ENCODE assay signal across 1 cellular context in the genomic region with DNA sequence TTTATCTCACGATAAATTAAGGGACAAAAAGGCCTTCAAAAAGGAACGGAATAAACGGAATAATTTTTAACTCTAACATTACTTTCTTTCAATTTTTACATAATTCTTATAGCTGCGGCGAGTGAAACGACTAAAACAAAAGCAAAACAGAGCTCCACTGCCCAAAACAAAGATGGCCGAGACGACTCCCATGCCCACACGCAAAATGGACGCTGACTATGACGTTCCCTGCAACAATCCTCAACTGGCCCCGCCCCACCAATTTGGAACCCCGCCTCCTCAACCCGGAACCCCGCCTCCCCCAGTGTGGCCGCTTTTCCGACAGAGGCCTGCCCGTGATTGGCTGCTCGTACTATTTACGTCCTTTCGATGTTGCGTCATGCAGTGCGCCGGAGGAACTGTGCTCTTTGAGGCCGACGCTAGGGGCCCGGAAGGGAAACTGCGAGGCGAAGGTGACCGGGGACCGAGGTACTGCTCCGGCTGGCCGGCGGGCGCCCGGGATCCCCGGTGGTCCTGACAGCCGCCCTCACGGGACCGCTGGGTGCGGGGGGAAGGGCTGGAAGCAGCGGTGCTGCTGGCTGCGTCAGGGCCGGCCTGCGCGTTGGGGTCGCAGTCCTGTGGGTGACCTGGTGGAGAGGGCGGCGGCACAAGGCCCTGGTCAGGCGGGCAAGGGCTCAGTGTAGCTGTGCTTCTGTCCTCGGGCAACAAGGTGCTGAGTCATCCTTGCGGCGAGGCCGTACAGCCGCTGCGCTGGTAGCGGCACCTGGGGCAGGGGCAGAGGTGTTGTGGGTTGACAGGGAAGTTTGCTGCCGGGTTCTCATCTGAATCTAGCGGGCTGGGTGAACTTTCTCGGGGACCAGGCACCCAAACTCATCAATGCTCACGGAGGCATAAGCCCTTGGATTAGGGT.
TF ChIP-seq lines count a peak whose summit lies in the region.

A gene with protein sequence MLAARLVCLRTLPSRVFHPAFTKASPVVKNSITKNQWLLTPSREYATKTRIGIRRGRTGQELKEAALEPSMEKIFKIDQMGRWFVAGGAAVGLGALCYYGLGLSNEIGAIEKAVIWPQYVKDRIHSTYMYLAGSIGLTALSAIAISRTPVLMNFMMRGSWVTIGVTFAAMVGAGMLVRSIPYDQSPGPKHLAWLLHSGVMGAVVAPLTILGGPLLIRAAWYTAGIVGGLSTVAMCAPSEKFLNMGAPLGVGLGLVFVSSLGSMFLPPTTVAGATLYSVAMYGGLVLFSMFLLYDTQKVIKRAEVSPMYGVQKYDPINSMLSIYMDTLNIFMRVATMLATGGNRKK (plus strand): TSS at position 384 of the 910 bp plus-strand sequence. CDS start 1,992 bp downstream, outside the sequence.

TF ChIP-seq in HCT116, 20 proteins besides CTCF, POLR2A, EP300 and RAD21 (continued from another document):
- TF ChIP-seq, protein P1, sequence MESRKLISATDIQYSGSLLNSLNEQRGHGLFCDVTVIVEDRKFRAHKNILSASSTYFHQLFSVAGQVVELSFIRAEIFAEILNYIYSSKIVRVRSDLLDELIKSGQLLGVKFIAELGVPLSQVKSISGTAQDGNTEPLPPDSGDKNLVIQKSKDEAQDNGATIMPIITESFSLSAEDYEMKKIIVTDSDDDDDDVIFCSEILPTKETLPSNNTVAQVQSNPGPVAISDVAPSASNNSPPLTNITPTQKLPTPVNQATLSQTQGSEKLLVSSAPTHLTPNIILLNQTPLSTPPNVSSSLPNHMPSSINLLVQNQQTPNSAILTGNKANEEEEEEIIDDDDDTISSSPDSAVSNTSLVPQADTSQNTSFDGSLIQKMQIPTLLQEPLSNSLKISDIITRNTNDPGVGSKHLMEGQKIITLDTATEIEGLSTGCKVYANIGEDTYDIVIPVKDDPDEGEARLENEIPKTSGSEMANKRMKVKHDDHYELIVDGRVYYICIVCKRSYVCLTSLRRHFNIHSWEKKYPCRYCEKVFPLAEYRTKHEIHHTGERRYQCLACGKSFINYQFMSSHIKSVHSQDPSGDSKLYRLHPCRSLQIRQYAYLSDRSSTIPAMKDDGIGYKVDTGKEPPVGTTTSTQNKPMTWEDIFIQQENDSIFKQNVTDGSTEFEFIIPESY (IDR thresholded peaks at IDR 0.05; ENCODE audit: extremely low read depth, insufficient replicate concordance, low read length): no peak
- TF ChIP-seq TCF7L2 (IDR thresholded peaks at IDR 0.05; ENCODE audit: borderline replicate concordance, extremely low read depth, insufficient read depth, insufficient read length): peak; percentile 81
- TF ChIP-seq ELF1 (IDR thresholded peaks at IDR 0.05; ENCODE audit: borderline replicate concordance, low read depth): peak; percentile 93
- TF ChIP-seq, protein P2, sequence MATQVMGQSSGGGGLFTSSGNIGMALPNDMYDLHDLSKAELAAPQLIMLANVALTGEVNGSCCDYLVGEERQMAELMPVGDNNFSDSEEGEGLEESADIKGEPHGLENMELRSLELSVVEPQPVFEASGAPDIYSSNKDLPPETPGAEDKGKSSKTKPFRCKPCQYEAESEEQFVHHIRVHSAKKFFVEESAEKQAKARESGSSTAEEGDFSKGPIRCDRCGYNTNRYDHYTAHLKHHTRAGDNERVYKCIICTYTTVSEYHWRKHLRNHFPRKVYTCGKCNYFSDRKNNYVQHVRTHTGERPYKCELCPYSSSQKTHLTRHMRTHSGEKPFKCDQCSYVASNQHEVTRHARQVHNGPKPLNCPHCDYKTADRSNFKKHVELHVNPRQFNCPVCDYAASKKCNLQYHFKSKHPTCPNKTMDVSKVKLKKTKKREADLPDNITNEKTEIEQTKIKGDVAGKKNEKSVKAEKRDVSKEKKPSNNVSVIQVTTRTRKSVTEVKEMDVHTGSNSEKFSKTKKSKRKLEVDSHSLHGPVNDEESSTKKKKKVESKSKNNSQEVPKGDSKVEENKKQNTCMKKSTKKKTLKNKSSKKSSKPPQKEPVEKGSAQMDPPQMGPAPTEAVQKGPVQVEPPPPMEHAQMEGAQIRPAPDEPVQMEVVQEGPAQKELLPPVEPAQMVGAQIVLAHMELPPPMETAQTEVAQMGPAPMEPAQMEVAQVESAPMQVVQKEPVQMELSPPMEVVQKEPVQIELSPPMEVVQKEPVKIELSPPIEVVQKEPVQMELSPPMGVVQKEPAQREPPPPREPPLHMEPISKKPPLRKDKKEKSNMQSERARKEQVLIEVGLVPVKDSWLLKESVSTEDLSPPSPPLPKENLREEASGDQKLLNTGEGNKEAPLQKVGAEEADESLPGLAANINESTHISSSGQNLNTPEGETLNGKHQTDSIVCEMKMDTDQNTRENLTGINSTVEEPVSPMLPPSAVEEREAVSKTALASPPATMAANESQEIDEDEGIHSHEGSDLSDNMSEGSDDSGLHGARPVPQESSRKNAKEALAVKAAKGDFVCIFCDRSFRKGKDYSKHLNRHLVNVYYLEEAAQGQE (IDR thresholded peaks at IDR 0.05; ENCODE audit: low read depth): no peak
- TF ChIP-seq, protein P3, sequence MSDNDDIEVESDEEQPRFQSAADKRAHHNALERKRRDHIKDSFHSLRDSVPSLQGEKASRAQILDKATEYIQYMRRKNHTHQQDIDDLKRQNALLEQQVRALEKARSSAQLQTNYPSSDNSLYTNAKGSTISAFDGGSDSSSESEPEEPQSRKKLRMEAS (IDR thresholded peaks at IDR 0.05): peak; percentile 75
- TF ChIP-seq JUND (IDR thresholded peaks at IDR 0.05): no peak
- TF ChIP-seq POLR2AphosphoS5 (IDR thresholded peaks at IDR 0.05; ENCODE audit: low read depth, low read length): peak; percentile 84
- peak; percentile 61; the same call in 1 of the 2 replicates for TF ChIP-seq CEBPB (IDR thresholded peaks at IDR 0.05; ENCODE audit: low read depth)
- peak; percentile 88 for TF ChIP-seq EGR1 (IDR thresholded peaks at IDR 0.05; ENCODE audit: low read depth)
TF ChIP-seq in HCT116: peak in this region for 10.
